Comparison of ENCODE assay signal across 10 cellular contexts in genomic region chr1:87683557-87683956, GRCh38.
DNase-seq lines count a peak whose midpoint lies in the region; ATAC-seq and TF ChIP-seq lines count a peak whose summit lies in the region.
"Had no signal": no experiment of that assay in that cellular context is flagged by ENCODE, and none has a peak within 500 bp of the region (broad histone marks: within the 10 kb centered on the region; RNA-seq: fewer than 3 reads in every experiment).

No MANE protein-coding gene starts in this region.

- DNase-seq in heart right ventricle = no peak
- no peak for DNase-seq in Right ventricle myocardium inferior (ENCODE audit: missing footprints)
- peak; percentile 75 for DNase-seq in WERI-Rb-1
- DNase-seq in mesothelial cell of epicardium (ENCODE audit: low spot score in 2 of 2, unreplicated experiment in 2 of 2) = no peak
- DNase-seq in type B pancreatic cell (ENCODE audit: extremely low spot score, unreplicated experiment) = no peak
- DNase-seq in HuH-7 (ENCODE audit: low spot score) = no peak
- DNase-seq: activated CD8-positive, alpha-beta memory T cell treated with anti-CD3 and anti-CD28 coated beads, Interleukin-2, amount 10 ng/mL, durations not matched to agents 7 days and 5 days; cerebellar nuclear complex had no signal

- H3K27me3 Mint-ChIP-seq in mesothelial cell of epicardium (ENCODE audit: low read depth) (no peaks in the 10 kb centered on the region), type B pancreatic cell (no peaks in the 10 kb centered on the region)
- H3K27me3 Mint-ChIP-seq: activated CD8-positive, alpha-beta memory T cell treated with anti-CD3 and anti-CD28 coated beads, Interleukin-2, amount 10 ng/mL, durations not matched to agents 7 days and 5 days had no signal

- peak overlapping the region in 7 of 10 donors; percentile 15 to 77 (median 58) for H3K27ac ChIP-seq in heart right ventricle
- H3K27ac ChIP-seq in WERI-Rb-1 = peak overlapping the region; percentile 84

- 81 to 87% methylated on average over 4 of the region's 4 CpGs for WGBS in heart right ventricle, 2 donors

- intact Hi-C loops in heart right ventricle (cut with DNase I) (loop anchor here in 2 of 10 donors (5.0 to 10.0 kb wide), 2 partner anchors 349 to 356 kb away; partner anchors contain the start of gene LMO4 (in 1 of the 2)), Right ventricle myocardium inferior (cut with DNase I) (loop anchor here (5.0 kb wide), 1 partner anchor 356 kb away; the partner anchor contains the start of gene LMO4)

- H3K9me3 ChIP-seq in heart right ventricle (peaks cover 0 to 9% (median 0%) of the 10 kb centered on the region in 11 donors), WERI-Rb-1 (ENCODE audit: severe bottlenecking) (peaks cover 3% of the 10 kb centered on the region)

- H3K36me3 Mint-ChIP-seq in mesothelial cell of epicardium = no peaks in the 10 kb centered on the region
- H3K36me3 Mint-ChIP-seq in type B pancreatic cell = no peaks in the 10 kb centered on the region
- H3K36me3 Mint-ChIP-seq: activated CD8-positive, alpha-beta memory T cell treated with anti-CD3 and anti-CD28 coated beads, Interleukin-2, amount 10 ng/mL, durations not matched to agents 7 days and 5 days had no signal

- H3K9me3 Mint-ChIP-seq in mesothelial cell of epicardium (peaks cover 10% of the 10 kb centered on the region), type B pancreatic cell (peaks cover 4% of the 10 kb centered on the region)

- H3K27ac Mint-ChIP-seq in mesothelial cell of epicardium (peak overlapping the region; percentile 18), type B pancreatic cell (peak overlapping the region; percentile 18)

- H3K36me3 ChIP-seq in heart right ventricle = no peaks in the 10 kb centered on the region
- H3K36me3 ChIP-seq in WERI-Rb-1 = no peaks in the 10 kb centered on the region

- ATAC-seq in heart right ventricle (no peak), Right ventricle myocardium inferior (no peak), GM21515 (IDR thresholded peaks at IDR 0.05; ENCODE audit: unreplicated experiment) (no peak), HG03025 (IDR thresholded peaks at IDR 0.05; ENCODE audit: low FRiP score, unreplicated experiment) (no peak)
- ATAC-seq: activated CD8-positive, alpha-beta memory T cell treated with anti-CD3 and anti-CD28 coated beads, Interleukin-2, amount 10 ng/mL, durations not matched to agents 7 days and 5 days had no signal

- H3K4me3 ChIP-seq in heart right ventricle = peak overlapping the region in 8 of 10 donors; percentile 28 to 57 (median 55)
- peak overlapping the region; percentile 51 for H3K4me3 ChIP-seq in WERI-Rb-1 (ENCODE audit: low read depth, low read length)

- H3K27me3 ChIP-seq in heart right ventricle (no peaks in the 10 kb centered on the region), WERI-Rb-1 (ENCODE audit: insufficient read depth, low read depth, severe bottlenecking) (no peaks in the 10 kb centered on the region)

- TF ChIP-seq CTCF in heart right ventricle (IDR thresholded peaks at IDR 0.05) (no peak), WERI-Rb-1 (IDR thresholded peaks at IDR 0.05; ENCODE audit: low read depth, low read length) (no peak), mesothelial cell of epicardium (IDR thresholded peaks at IDR 0.05; ENCODE audit: unreplicated experiment) (no peak), type B pancreatic cell (conservative IDR thresholded peaks at IDR 0.05) (no peak)

- H3K4me3 Mint-ChIP-seq in mesothelial cell of epicardium = no peak overlapping the region
- peak overlapping the region; percentile 87 for H3K4me3 Mint-ChIP-seq in type B pancreatic cell

- peaks cover 41% of the 10 kb centered on the region for H3K4me1 Mint-ChIP-seq in mesothelial cell of epicardium
- H3K4me1 Mint-ChIP-seq in type B pancreatic cell (ENCODE audit: unreplicated experiment) = peaks cover 40% of the 10 kb centered on the region
- H3K4me1 Mint-ChIP-seq: activated CD8-positive, alpha-beta memory T cell treated with anti-CD3 and anti-CD28 coated beads, Interleukin-2, amount 10 ng/mL, durations not matched to agents 7 days and 5 days had no signal

- peaks cover 0 to 22% (median 10%) of the 10 kb centered on the region in 9 donors for H3K4me1 ChIP-seq in heart right ventricle
